ENCODE assay signal across 25 cellular contexts in the genomic region with DNA sequence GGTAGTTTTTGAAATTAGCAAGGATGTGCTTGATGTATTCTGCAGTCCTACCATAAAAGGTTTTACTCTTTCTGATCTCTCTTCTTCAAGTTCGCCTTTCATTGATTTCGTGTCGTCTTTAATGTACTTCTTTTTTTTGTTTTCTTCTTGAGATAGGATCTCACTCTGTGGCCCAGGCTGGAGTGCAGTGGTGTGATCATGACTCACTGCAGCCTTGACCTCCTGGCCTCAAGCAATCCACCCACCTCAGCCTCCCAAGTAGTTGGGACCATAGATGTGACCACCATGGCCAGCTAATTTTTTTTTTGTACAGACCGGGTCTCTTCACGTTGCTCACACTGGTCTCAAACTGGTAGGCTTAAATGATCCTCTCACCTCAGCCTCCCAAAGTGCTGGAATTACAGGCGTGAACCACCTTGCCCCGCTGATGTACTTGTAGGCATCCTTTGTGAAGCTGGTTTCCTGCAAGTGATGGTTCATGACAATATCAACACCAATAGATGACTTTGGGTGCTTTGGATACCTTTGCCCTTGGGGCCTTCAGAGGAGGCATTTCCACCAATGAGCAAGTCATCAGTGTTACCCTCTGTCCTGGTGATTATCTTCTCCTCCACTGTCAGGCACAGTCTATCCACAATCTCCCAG. TPM values are rescaled to one million over a fixed set of nuclear protein-coding genes. Genes with fewer than 3 reads are reported as not detected.
DNase-seq lines count a peak whose midpoint lies in the region; ATAC-seq, FAIRE-seq and TF ChIP-seq lines count a peak whose summit lies in the region.
"Had no signal": no experiment of that assay in that cellular context is flagged by ENCODE, and none has a peak within 500 bp of the region (broad histone marks: within the 10 kb centered on the region; RNA-seq: fewer than 3 reads in every experiment).

No MANE protein-coding gene starts in this region.

- WGBS in K562 (ENCODE audit: insufficient coverage, low coverage, missing lambda C conversion rate): 16% methylated on average over 7 of the region's 7 CpGs

- TF ChIP-seq EP300 in K562 (IDR thresholded peaks at IDR 0.05; ENCODE audit: low read length): no peak

- no TSS peak for BruUV-seq in K562 (replicated peaks; lab: Mats Ljungman, UMichigan)

- H3K9me1 ChIP-seq in K562 (ENCODE audit: control insufficient read depth, insufficient read depth, low read length): no peaks in the 10 kb centered on the region

- H3K4me1 ChIP-seq in K562 (replicated peaks in 1 of 2; ENCODE audit: control insufficient read depth in 2 of 2, insufficient read depth in 2 of 2, low read length in 2 of 2): peaks cover 0 to 5% of the 10 kb centered on the region in 2 experiments; a peak in 2 of 5 replicates
- H3K4me1 ChIP-seq: Caco-2 had no signal

- no peak overlapping the region for H2AFZ ChIP-seq in K562 (ENCODE audit: low read depth, low read length)

- in situ Hi-C loops in K562 (cut with MboI): no loop called here

- H3K9ac ChIP-seq in K562 (ENCODE audit: insufficient read depth in 1 of 2, low read depth in 2 of 2, low read length in 2 of 2): no peak overlapping the region
- H3K9ac ChIP-seq: BLaER1, GM23248 had no signal

- intact Hi-C loops in K562 (cut with micrococcal nuclease): no loop called here

- H3K9me3 ChIP-seq in K562 (replicated peaks; ENCODE audit: control insufficient read depth, insufficient read depth, low read depth, low read length): no peaks in the 10 kb centered on the region
- H3K9me3 ChIP-seq: BLaER1, Caco-2 had no signal

- H3K79me2 ChIP-seq in K562 (ENCODE audit: control insufficient read depth, insufficient read depth, low read length): no peaks in the 10 kb centered on the region

- TF ChIP-seq CTCF in K562 (IDR thresholded peaks at IDR 0.05 in 2 of 3, conservative IDR thresholded peaks at IDR 0.05 in 1 of 3; ENCODE audit: insufficient read depth in 2 of 3, low read depth in 1 of 3, low read length in 3 of 3) (no peak), osteocyte (IDR thresholded peaks at IDR 0.05) (no peak)

- no peak overlapping the region for H3K27ac Mint-ChIP-seq in osteocyte (ENCODE audit: unreplicated experiment)
- H3K27ac Mint-ChIP-seq: B cell; CD4-positive, CD25-positive, alpha-beta regulatory T cell; CD8-positive, alpha-beta T cell had no signal

- TF ChIP-seq RAD21 in K562 (CRISPR knock-in tag; conservative IDR thresholded peaks at IDR 0.05 in 1 of 2, IDR thresholded peaks at IDR 0.05 in 1 of 2): no peak

- POLR2A ChIA-PET in K562 (lab: Yijun Ruan, JAX): interaction anchor here (0.6 to 0.7 kb wide), 2 partner anchors 15 to 19 kb away, joined by 3 read pairs; no protein-coding TSS in a partner anchor

- no peaks in the 10 kb centered on the region for H3K27me3 Mint-ChIP-seq in osteocyte (ENCODE audit: unreplicated experiment)
- H3K27me3 Mint-ChIP-seq: B cell; CD4-positive, CD25-positive, alpha-beta regulatory T cell had no signal

- peak; percentile 65 for ATAC-seq in K562
- ATAC-seq: CD8-positive, alpha-beta T cell; GM12878 had no signal

- DNase-seq in EH (ENCODE audit: low read depth) (peak; percentile 14), M059J (ENCODE audit: low read depth) (peak; percentile 30), K562 (ENCODE audit: extremely low read depth in 1 of 4, low spot score in 3 of 4) (peak in 1 of 4 experiments; percentile 24), osteocyte (ENCODE audit: extremely low spot score, unreplicated experiment) (peak; percentile 30), NCI-H226 (no peak), NCI-H2227 (lab: John Stamatoyannopoulos, UW; ENCODE audit: unreplicated experiment) (no peak), hepatic stellate cell (ENCODE audit: low spot score) (no peak)
- DNase-seq: Caco-2; CD4-positive, CD25-positive, alpha-beta regulatory T cell; CD8-positive, alpha-beta T cell; DMS153; DND-41; EL; GDM1; GM23248; H7; HCEC 1CT had no signal

- no peaks in the 10 kb centered on the region for H3K9me3 Mint-ChIP-seq in osteocyte (ENCODE audit: unreplicated experiment)
- H3K9me3 Mint-ChIP-seq: CD4-positive, CD25-positive, alpha-beta regulatory T cell; CD8-positive, alpha-beta T cell had no signal

- H3K4me3 Mint-ChIP-seq in osteocyte (ENCODE audit: unreplicated experiment): no peak overlapping the region
- H3K4me3 Mint-ChIP-seq: B cell; CD4-positive, CD25-positive, alpha-beta regulatory T cell; CD8-positive, alpha-beta T cell had no signal

- FAIRE-seq in K562 (lab: Jason Lieb, UNC): peak; percentile 37
- FAIRE-seq: A204.1, GM12878, H1 had no signal

- H3K27me3 ChIP-seq in K562 (ENCODE audit: control insufficient read depth in 2 of 2, insufficient read depth in 2 of 2, low read length in 2 of 2): no peaks in the 10 kb centered on the region
- H3K27me3 ChIP-seq: BLaER1 had no signal

- H3K36me3 Mint-ChIP-seq in osteocyte (ENCODE audit: unreplicated experiment): no peaks in the 10 kb centered on the region
- H3K36me3 Mint-ChIP-seq: CD4-positive, CD25-positive, alpha-beta regulatory T cell; CD8-positive, alpha-beta T cell had no signal

- H3K4me3 ChIP-seq in K562: no peak overlapping the region
- H3K4me3 ChIP-seq: BLaER1, GM12878, GM23248 had no signal

- H3K4me1 Mint-ChIP-seq in osteocyte (ENCODE audit: unreplicated experiment): peaks cover 13% of the 10 kb centered on the region
- H3K4me1 Mint-ChIP-seq: B cell; CD4-positive, CD25-positive, alpha-beta regulatory T cell had no signal

- TF ChIP-seq POLR2A in K562 (conservative IDR thresholded peaks at IDR 0.05): no peak

- H3K36me3 ChIP-seq in K562 (ENCODE audit: control insufficient read depth, insufficient read depth, low read length): no peaks in the 10 kb centered on the region
- H3K36me3 ChIP-seq: BLaER1 had no signal

- H3K27ac ChIP-seq in K562 (ENCODE audit: extremely low read depth, low read depth, low read length): no peak overlapping the region
- H3K27ac ChIP-seq: 22Rv1, BLaER1, C4-2B, GM23248 had no signal

- H4K20me1 ChIP-seq in K562 (replicated peaks; ENCODE audit: control insufficient read depth, insufficient read depth, low read length): no peaks in the 10 kb centered on the region
- H4K20me1 ChIP-seq: BLaER1 had no signal

- CTCF ChIA-PET in K562 (lab: Yijun Ruan, JAX; ENCODE audit: low intra/inter-chr PET ratio): interaction anchor here (0.6 kb wide), 1 partner anchor 13 kb away, joined by 3 read pairs; no protein-coding TSS in a partner anchor

- no peak overlapping the region for H3K4me2 ChIP-seq in K562 (ENCODE audit: insufficient read depth, low read length)
- H3K4me2 ChIP-seq: BLaER1 had no signal

TF ChIP-seq in K562, 482 proteins besides CTCF, POLR2A, EP300 and RAD21 (continues in another document):
- TF ChIP-seq SMARCA5 (IDR thresholded peaks at IDR 0.05) (no peak), NR1H2 (CRISPR knock-in tag; IDR thresholded peaks at IDR 0.05) (no peak), XRCC3 (IDR thresholded peaks at IDR 0.05) (no peak), CBFA2T2 (conservative IDR thresholded peaks at IDR 0.05) (no peak), RUNX1 (IDR thresholded peaks at IDR 0.05; ENCODE audit: low read depth) (no peak), ZNF217 (CRISPR knock-in tag; IDR thresholded peaks at IDR 0.05) (no peak), TAL1 (IDR thresholded peaks at IDR 0.05) (no peak)

RNA-seq across cellular contexts. Expression of a gene that starts 28.9 kb away (rescaled TPM):
- total RNA-seq in M059J (2014; rRNA removed; shearing (Covaris generic)): 117 and 136 TPM in 2 replicates
- total RNA-seq in K562 (2011; cell fraction: chromatin; rRNA removed; ENCODE audit: low replicate concordance): 14.2 and 22.7 TPM in 2 replicates
- 17.0 TPM in 2 replicates for total RNA-seq in K562 (2011; cell fraction: nucleolus; rRNA removed)
- total RNA-seq in K562 (2011; cell fraction: nucleoplasm; rRNA removed): 28.5 and 47.3 TPM in 2 replicates
- total RNA-seq in K562 (2014; rRNA removed): 34.7 and 38.8 TPM in 2 replicates
- 80.0 and 80.5 TPM in 2 replicates for total RNA-seq in K562 (2014; rRNA removed; fragmentation: Illumina TruSeq; extraction: Trizol)
- 69.1 and 77.9 TPM in 2 replicates for total RNA-seq in K562 (2015; rRNA removed; fragmentation: Illumina TruSeq; extraction: Trizol)
- 94.5 and 96.7 TPM in 2 replicates for total RNA-seq in K562 (2021)
- 74.7 and 111 TPM in 2 replicates for polyA plus RNA-seq in K562 (2011; rRNA removed)
- polyA plus RNA-seq in K562 (2011; cell fraction: cytosol; rRNA removed): 51.2 and 88.5 TPM in 2 replicates
- polyA plus RNA-seq in K562 (2011; cell fraction: nucleus; rRNA removed): 23.4 and 45.3 TPM in 2 replicates
- 77.6 and 88.6 TPM in 2 replicates for polyA plus RNA-seq in K562 (2012)
- polyA plus RNA-seq in K562 (2014; fragmentation: Illumina TruSeq; extraction: Trizol): 65.0 and 68.9 TPM in 2 replicates
- polyA plus RNA-seq in K562 (2014; fragmentation: Nextera tagmentation; extraction: Ambion mirVana): 100 to 1,000 TPM; 112 to 133 TPM
- 74.5 and 81.9 TPM in 2 replicates for polyA plus RNA-seq in K562 (2014; rRNA removed)
- 23.4 and 27.3 TPM in 2 replicates for polyA minus RNA-seq in K562 (2011; rRNA and poly(A)+ RNA removed)
- 15.2 and 27.5 TPM in 2 replicates for polyA minus RNA-seq in K562 (2011; cell fraction: cytosol; rRNA and poly(A)+ RNA removed)
- polyA minus RNA-seq in K562 (2011; cell fraction: nucleus; rRNA and poly(A)+ RNA removed): 10.0 and 19.7 TPM in 2 replicates
- total RNA-seq in osteocyte: 84.3 and 87.4 TPM in 2 replicates

RNA-seq across cellular contexts. Expression of a gene that starts 54.0 kb away (rescaled TPM):
- not detected in 2 replicates for total RNA-seq in M059J (2014; rRNA removed; shearing (Covaris generic))
- total RNA-seq in K562 (2011; cell fraction: chromatin; rRNA removed; ENCODE audit: low replicate concordance): not detected in 2 replicates
- 0.17 TPM in 1 of 2 replicates, not detected in the other for total RNA-seq in K562 (2011; cell fraction: nucleolus; rRNA removed)
- not detected in 2 replicates for total RNA-seq in K562 (2011; cell fraction: nucleoplasm; rRNA removed)
- total RNA-seq in K562 (2014; rRNA removed) (not detected in 2 replicates), K562 (2014; rRNA removed; fragmentation: Illumina TruSeq; extraction: Trizol) (0.04 TPM in 1 of 2 replicates, not detected in the other), K562 (2015; rRNA removed; fragmentation: Illumina TruSeq; extraction: Trizol) (0.08 TPM in 1 of 2 replicates, not detected in the other), K562 (2021) (0.04 TPM in 1 of 2 replicates, not detected in the other), osteocyte (not detected in 2 replicates)
- polyA plus RNA-seq in K562 (2011; rRNA removed) (not detected in 2 replicates), K562 (2014; fragmentation: Illumina TruSeq; extraction: Trizol) (0.07 TPM in 1 of 2 replicates, not detected in the other), K562 (2014; fragmentation: Nextera tagmentation; extraction: Ambion mirVana) (under 1 TPM; 0.01 TPM), K562 (2014; rRNA removed) (0.04 and 0.08 TPM in 2 replicates)
- not detected in 2 replicates for polyA plus RNA-seq in K562 (2011; cell fraction: cytosol; rRNA removed)
- polyA plus RNA-seq in K562 (2011; cell fraction: nucleus; rRNA removed): 0.07 TPM in 1 of 2 replicates, not detected in the other
- 0.04 TPM in 1 of 2 replicates, not detected in the other for polyA plus RNA-seq in K562 (2012)
- 0.06 TPM in 1 of 2 replicates, not detected in the other for polyA minus RNA-seq in K562 (2011; rRNA and poly(A)+ RNA removed)
- polyA minus RNA-seq in K562 (2011; cell fraction: cytosol; rRNA and poly(A)+ RNA removed): not detected in 2 replicates
- polyA minus RNA-seq in K562 (2011; cell fraction: nucleus; rRNA and poly(A)+ RNA removed): not detected in 2 replicates
- total RNA-seq: B cell; Caco-2; CD4-positive, CD25-positive, alpha-beta regulatory T cell; GM12878; GM23248; H1; H7 had no signal
- polyA plus RNA-seq: AG04450, GM12878, GM23248, H1 had no signal

Comparison
In these comparisons a context has a peak if more than half of its experiments do, and no peak if none do; other contexts are left out.
1. DNase-seq: peak in EH (single experiment), M059J (single experiment) and osteocyte (single experiment); none in NCI-H226 (single experiment), NCI-H2227 (single experiment) and hepatic stellate cell (single experiment).